8 cellular contexts compared by ENCODE assay signal in genomic region chr6:15244605-15245360, GRCh38. TPM values are rescaled to one million over a fixed set of nuclear protein-coding genes. Genes with fewer than 3 reads are reported as not detected.
DNase-seq lines count a peak whose midpoint lies in the region; ATAC-seq lines count a peak whose summit lies in the region.

No MANE protein-coding gene starts in this region.

- H3K9me3 Mint-ChIP-seq in activated T-cell treated with anti-CD3 and anti-CD28 coated beads, Interleukin-2, amount 50 U/mL, for 24 hours, result no peaks in the 10 kb centered on the region

- no peaks in the 10 kb centered on the region for H3K36me3 ChIP-seq in subcutaneous abdominal adipose tissue (ENCODE audit: control insufficient read depth in 5 of 5, insufficient read depth in 5 of 5, low read length in 5 of 5)

- H3K4me1 Mint-ChIP-seq in activated T-cell treated with anti-CD3 and anti-CD28 coated beads, Interleukin-2, amount 50 U/mL, for 24 hours (ENCODE audit: low read depth), result peaks cover 27% of the 10 kb centered on the region

- peak overlapping the region in 4 of 5 donors; percentile 56 to 67 (median 61) for H3K9ac ChIP-seq in subcutaneous abdominal adipose tissue (ENCODE audit: low read length in 5 of 5)

- no peaks in the 10 kb centered on the region for H3K27me3 Mint-ChIP-seq in activated T-cell treated with anti-CD3 and anti-CD28 coated beads, Interleukin-2, amount 50 U/mL, for 24 hours

- H3K4me1 ChIP-seq in subcutaneous abdominal adipose tissue (ENCODE audit: control insufficient read depth in 5 of 5, insufficient read depth in 5 of 5, low read length in 5 of 5), result peaks cover 2 to 55% (median 40%) of the 10 kb centered on the region in 5 donors

- no peaks in the 10 kb centered on the region for H3K27me3 ChIP-seq in subcutaneous abdominal adipose tissue (ENCODE audit: control insufficient read depth in 5 of 5, insufficient read depth in 4 of 5, low read length in 5 of 5)

- DNase-seq in SIG-M5 treated with dmso at 0.1 percent for 504 hours (lab: John Stamatoyannopoulos, UW; ENCODE audit: unreplicated experiment), result peak; percentile 42
- no peak for DNase-seq in SIG-M5 (lab: John Stamatoyannopoulos, UW)
- peak; percentile 90 for DNase-seq in NCI-H748 (lab: John Stamatoyannopoulos, UW; ENCODE audit: unreplicated experiment)
- DNase-seq in activated T-cell treated with anti-CD3 and anti-CD28 coated beads, Interleukin-2, amount 50 U/mL, for 24 hours, result no peak
- peak; percentile 91 for DNase-seq in myocyte (ENCODE audit: low read depth)

- ATAC-seq in HG03025 (IDR thresholded peaks at IDR 0.05; ENCODE audit: low FRiP score, unreplicated experiment), result peak; percentile 14
- ATAC-seq in esophagus mucosa, result peak; percentile 44

- no peaks in the 10 kb centered on the region for H3K9me3 ChIP-seq in subcutaneous abdominal adipose tissue (ENCODE audit: control insufficient read depth in 5 of 5, low read length in 5 of 5)

- H3K27ac ChIP-seq in subcutaneous abdominal adipose tissue (ENCODE audit: low read depth, low read length), result peak overlapping the region; percentile 95

- peak overlapping the region; percentile 44 to 94 (median 94) for H3K4me3 ChIP-seq in subcutaneous abdominal adipose tissue (ENCODE audit: low read depth in 1 of 5, low read length in 5 of 5)

- peaks cover 36% of the 10 kb centered on the region for H3K36me3 Mint-ChIP-seq in activated T-cell treated with anti-CD3 and anti-CD28 coated beads, Interleukin-2, amount 50 U/mL, for 24 hours (ENCODE audit: low read depth)

- H3K4me3 Mint-ChIP-seq in activated T-cell treated with anti-CD3 and anti-CD28 coated beads, Interleukin-2, amount 50 U/mL, for 24 hours, result peak overlapping the region; percentile 100

- H3K27ac Mint-ChIP-seq in activated T-cell treated with anti-CD3 and anti-CD28 coated beads, Interleukin-2, amount 50 U/mL, for 24 hours, result peak overlapping the region; percentile 98

RNA-seq across cellular contexts. Expression of gene JARID2, which starts 1.1 kb away (rescaled TPM):
- total RNA-seq in esophagus mucosa (22.1 TPM), myocyte (8.6 and 10.1 TPM in 2 replicates)
- 2.4 TPM for polyA plus RNA-seq in myocyte (2012)

Comparison
In these comparisons a context has a peak if more than half of its experiments do, and no peak if none do; other contexts are left out.
1. DNase-seq: peak in SIG-M5 treated with dmso at 0.1 percent for 504 hours (single experiment), NCI-H748 (single experiment) and myocyte (single experiment); none in SIG-M5 (single experiment) and activated T-cell treated with anti-CD3 and anti-CD28 coated beads, Interleukin-2, amount 50 U/mL, for 24 hours (single experiment).